ENCODE assay signal across 8 cellular contexts in the genomic region with DNA sequence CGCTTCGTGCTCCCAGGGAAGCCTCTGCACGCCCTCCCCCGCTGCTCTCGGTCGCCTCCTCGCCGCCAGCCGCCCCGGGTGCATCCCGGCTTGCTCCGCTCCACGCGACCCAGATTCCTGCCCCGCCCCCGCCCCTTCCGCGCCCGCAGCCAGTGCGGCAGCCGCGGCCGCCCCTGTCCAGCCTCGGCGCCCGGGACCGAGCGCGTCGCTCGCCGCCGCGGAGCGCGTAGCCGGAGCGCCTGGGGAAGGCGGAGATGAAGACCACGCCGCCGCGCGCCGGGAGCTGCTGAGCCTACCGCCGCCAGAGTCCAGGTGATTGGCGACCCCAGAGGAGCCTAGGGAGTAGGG. TPM values are rescaled to one million over a fixed set of nuclear protein-coding genes. Genes with fewer than 3 reads are reported as not detected.
DNase-seq lines count a peak whose midpoint lies in the region; ATAC-seq and TF ChIP-seq lines count a peak whose summit lies in the region.

TSS of gene ELMOD1 (plus strand) at position 50 of the 348 bp plus-strand sequence. CDS start 27,043 bp downstream, outside the sequence.

- H3K27ac ChIP-seq in C4-2B: peak within 1 kb of the TSS; percentile 18; the same call in 1 of the 2 replicates
- H3K27ac ChIP-seq in WERI-Rb-1: no peak within 1 kb of the TSS
- H3K27ac ChIP-seq in effector memory CD4-positive, alpha-beta T cell (ENCODE audit: insufficient read depth, low read length, poor library complexity, severe bottlenecking): no peak within 1 kb of the TSS
- H3K27ac ChIP-seq in stomach: no peak within 1 kb of the TSS

- peaks cover 8% of the 10 kb centered on the region for H3K27me3 ChIP-seq in WERI-Rb-1 (ENCODE audit: insufficient read depth, low read depth, severe bottlenecking)
- peaks cover 43% of the 10 kb centered on the region for H3K27me3 ChIP-seq in effector memory CD4-positive, alpha-beta T cell (replicated peaks; ENCODE audit: control insufficient read depth, insufficient read depth, low read length, poor library complexity, severe bottlenecking)
- peaks cover 7 to 96% (median 56%) of the 10 kb centered on the region in 3 donors for H3K27me3 ChIP-seq in stomach

- peak; percentile 85 for DNase-seq in WERI-Rb-1
- DNase-seq in effector memory CD4-positive, alpha-beta T cell: no peak
- peak; percentile 36 to 71 for DNase-seq in lung microvascular endothelial cell (ENCODE audit: low read depth in 2 of 2)
- no peak for DNase-seq in stomach
- DNase-seq in NCI-H226: no peak

- H3K4me3 ChIP-seq in WERI-Rb-1 (ENCODE audit: low read depth, low read length) (peak within 1 kb of the TSS; percentile 92), stomach (peak within 1 kb of the TSS; percentile 48 to 75 (median 65))
- peak within 1 kb of the TSS; percentile 64 for H3K4me3 ChIP-seq in effector memory CD4-positive, alpha-beta T cell (ENCODE audit: insufficient read depth, low read depth, low read length, poor library complexity, severe bottlenecking)

- WGBS in stomach, 5 donors: 0 to 1% (median 0%) methylated on average over 2 to 48 of the region's 48 CpGs

- H3K4me1 ChIP-seq in effector memory CD4-positive, alpha-beta T cell (ENCODE audit: control insufficient read depth, insufficient read depth, low read length, poor library complexity, severe bottlenecking): peaks cover 17% of the 10 kb centered on the region
- H3K4me1 ChIP-seq in stomach: peaks cover 16 to 33% (median 29%) of the 10 kb centered on the region in 4 donors

- ATAC-seq in GM19035 (IDR thresholded peaks at IDR 0.05; ENCODE audit: unreplicated experiment) (peak; percentile 61), HG03520 (IDR thresholded peaks at IDR 0.05; ENCODE audit: unreplicated experiment) (peak; percentile 38)

- TF ChIP-seq POLR2A in stomach (IDR thresholded peaks at IDR 0.05): no peak

- intact Hi-C loops in stomach (cut with DNase I; ENCODE audit: low total_unique reads): no loop called here

- H3K36me3 ChIP-seq in WERI-Rb-1 (no peaks in the 10 kb centered on the region), stomach (no peaks in the 10 kb centered on the region)
- no peaks in the 10 kb centered on the region for H3K36me3 ChIP-seq in effector memory CD4-positive, alpha-beta T cell (ENCODE audit: control insufficient read depth, insufficient read depth, low read length)

- no peak for TF ChIP-seq EP300 in stomach (IDR thresholded peaks at IDR 0.05)

- H3K9me3 ChIP-seq in WERI-Rb-1 (ENCODE audit: severe bottlenecking) (no peaks in the 10 kb centered on the region), stomach (no peaks in the 10 kb centered on the region)
- H3K9me3 ChIP-seq in effector memory CD4-positive, alpha-beta T cell (ENCODE audit: control insufficient read depth, low read length): no peaks in the 10 kb centered on the region

- TF ChIP-seq CTCF in C4-2B (conservative IDR thresholded peaks at IDR 0.05) (peak; percentile 31), WERI-Rb-1 (IDR thresholded peaks at IDR 0.05; ENCODE audit: low read depth, low read length) (peak; percentile 50), stomach (IDR thresholded peaks at IDR 0.05) (no peak)

RNA-seq across cellular contexts. Expression of gene ELMOD1, which starts in this region (rescaled TPM):
- total RNA-seq in lung microvascular endothelial cell (0.20 and 0.65 TPM in 2 replicates), stomach (1 to 10 TPM in 1 of 5 donors, not detected in 4; 1.1 TPM)
- under 1 TPM in 2 of 3 donors, not detected in 1; 0.15 to 0.31 TPM for polyA plus RNA-seq in stomach

Comparison
In these comparisons a context has a peak if more than half of its experiments do, and no peak if none do; other contexts are left out.
1. Peak in DNase-seq in lung microvascular endothelial cell; RNA of the gene not detected or under 1 TPM.
2. CTCF ChIP-seq: peak in C4-2B (single experiment) and WERI-Rb-1 (single experiment); none in stomach (0 of 7).
3. Peak in every context shown above with its lines, with median percentiles within 50 percentile points of each other: H3K4me3 ChIP-seq.